Comparison of ENCODE assay signal across 16 cellular contexts in genomic region chr9:75164573-75164972, GRCh38.
DNase-seq lines count a peak whose midpoint lies in the region; ATAC-seq, FAIRE-seq and TF ChIP-seq lines count a peak whose summit lies in the region.
"Had no signal": no experiment of that assay in that cellular context is flagged by ENCODE, and none has a peak within 500 bp of the region (broad histone marks: within the 10 kb centered on the region; RNA-seq: fewer than 3 reads in every experiment).

No MANE protein-coding gene starts in this region.

- TF ChIP-seq EP300 in A549 (IDR thresholded peaks at IDR 0.05) = no peak
- TF ChIP-seq EP300 in HepG2 (IDR thresholded peaks at IDR 0.05; ENCODE audit: low read depth in 2 of 2, low read length in 2 of 2) = no peak
- TF ChIP-seq EP300 in HepG2 (CRISPR knock-in tag; IDR thresholded peaks at IDR 0.05; ENCODE audit: borderline replicate concordance) = no peak

- DNase-seq in A549 (ENCODE audit: low read depth in 1 of 2, low spot score in 1 of 2) (no peak), HepG2 (ENCODE audit: low spot score) (no peak), tibial artery (no peak), NCI-H524 (lab: John Stamatoyannopoulos, UW) (no peak), HuH-7 (ENCODE audit: low spot score) (no peak)
- DNase-seq: CD4-positive, alpha-beta memory T cell; DMS153; DMS79; GDM1; HCEC 1CT had no signal

- no peaks in the 10 kb centered on the region for H4K20me1 ChIP-seq in HepG2 (ENCODE audit: insufficient read depth, low read length)
- H4K20me1 ChIP-seq: BLaER1 had no signal

- no peak for TF ChIP-seq POLR2A in A549 (IDR thresholded peaks at IDR 0.05; ENCODE audit: low read length)
- no peak for TF ChIP-seq POLR2A in HepG2 (IDR thresholded peaks at IDR 0.05; ENCODE audit: insufficient read depth in 1 of 2, low read depth in 2 of 2, low read length in 2 of 2)

- H3K9me3 ChIP-seq in A549 = peaks cover 9% of the 10 kb centered on the region; the same call in 1 of the 3 replicates
- no peaks in the 10 kb centered on the region for H3K9me3 ChIP-seq in HepG2 (ENCODE audit: low read length)
- peaks cover 0 to 6% (median 0%) of the 10 kb centered on the region in 3 donors for H3K9me3 ChIP-seq in tibial artery

- no peak overlapping the region for H3K9ac ChIP-seq in HepG2 (ENCODE audit: insufficient read depth, low read depth, low read length)
- H3K9ac ChIP-seq: BLaER1 had no signal

- H3K27me3 ChIP-seq in HepG2 (ENCODE audit: control insufficient read depth in 1 of 2, insufficient read depth in 2 of 2, low read length in 2 of 2) (no peaks in the 10 kb centered on the region), tibial artery (no peaks in the 10 kb centered on the region)
- H3K27me3 ChIP-seq: BLaER1 had no signal

- intact Hi-C loops in HepG2 (cut with micrococcal nuclease; ENCODE audit: unreplicated experiment) = no loop called here
- intact Hi-C loops in tibial artery (cut with DNase I; ENCODE audit: low total_unique reads) = no loop called here

- H3K79me2 ChIP-seq in HepG2 (ENCODE audit: insufficient read depth, low read length) = no peaks in the 10 kb centered on the region

- in situ Hi-C loops in HepG2 (cut with HindIII; ENCODE audit: extremely low pct_ligation_motif_present, low pct_unique_long_range_greater_than_20kb) = no loop called here

- CTCF ChIA-PET in A549 (lab: Yijun Ruan, JAX) (no interaction called here), HepG2 (lab: Yijun Ruan, JAX; ENCODE audit: low intra/inter-chr PET ratio, low total read pairs) (no interaction called here)

- TF ChIP-seq RAD21 in A549 (conservative IDR thresholded peaks at IDR 0.05 in 1 of 2, IDR thresholded peaks at IDR 0.05 in 1 of 2) (no peak), HepG2 (CRISPR knock-in tag; IDR thresholded peaks at IDR 0.05) (no peak)

- POLR2A ChIA-PET in A549 (lab: Yijun Ruan, JAX) (no interaction called here), HepG2 (lab: Yijun Ruan, JAX) (no interaction called here)

- H2AFZ ChIP-seq in HepG2 (ENCODE audit: low read length) = no peak overlapping the region
- H2AFZ ChIP-seq: GM23338 had no signal

- no peak for TF ChIP-seq CTCF in A549 (IDR thresholded peaks at IDR 0.05)
- TF ChIP-seq CTCF in HepG2 (CRISPR knock-in tag; IDR thresholded peaks at IDR 0.05) = no peak
- TF ChIP-seq CTCF in tibial artery (IDR thresholded peaks at IDR 0.05) = no peak

- H3K36me3 ChIP-seq in HepG2 (replicated peaks in 1 of 2; ENCODE audit: control insufficient read depth in 1 of 2, insufficient read depth in 2 of 2, low read length in 2 of 2) (no peaks in the 10 kb centered on the region), tibial artery (peaks cover 0 to 44% (median 5%) of the 10 kb centered on the region in 3 donors)
- H3K36me3 ChIP-seq: BLaER1 had no signal

- H3K4me1 ChIP-seq in A549 (no peaks in the 10 kb centered on the region), HepG2 (ENCODE audit: insufficient read depth, low read length) (0 out of 2 replicates have a peak, but pooled peaks cover 5% of the 10 kb centered on the region), tibial artery (no peaks in the 10 kb centered on the region)
- H3K4me1 ChIP-seq: BLaER1 had no signal

- H3K4me3 ChIP-seq in A549 (no peak overlapping the region), HepG2 (replicated peaks in 1 of 3; ENCODE audit: insufficient read depth in 1 of 3, low read depth in 2 of 3, low read length in 3 of 3) (no peak overlapping the region), tibial artery (no peak overlapping the region)
- H3K4me3 ChIP-seq: BLaER1, GM23338 had no signal

- BruUV-seq in HepG2 (replicated peaks; lab: Mats Ljungman, UMichigan) = no TSS peak

- no peak for ATAC-seq in A549
- no peak for ATAC-seq in HepG2
- ATAC-seq: GM23338 had no signal

- FAIRE-seq in A549 (lab: Jason Lieb, UNC) (no peak), colon (lab: Jason Lieb, UNC) (peak; percentile 55), HepG2 (lab: Jason Lieb, UNC) (no peak)
- FAIRE-seq: GM12892, GM18507, H54 had no signal

- H3K27ac ChIP-seq in A549 (no peak overlapping the region), HepG2 (ENCODE audit: extremely low read length, insufficient read depth, low read length) (no peak overlapping the region), tibial artery (no peak overlapping the region)
- H3K27ac ChIP-seq: BLaER1 had no signal

- H3K4me2 ChIP-seq in A549 = no peak overlapping the region
- no peak overlapping the region for H3K4me2 ChIP-seq in HepG2 (ENCODE audit: low read depth, low read length)
- H3K4me2 ChIP-seq: BLaER1, GM23338 had no signal

TF ChIP-seq in A549, 52 proteins besides CTCF, POLR2A, EP300 and RAD21:
- TF ChIP-seq MAFK (IDR thresholded peaks at IDR 0.05; ENCODE audit: partially characterized antibody) = peak; percentile 71
- TF ChIP-seq FOXS1 (CRISPR knock-in tag; IDR thresholded peaks at IDR 0.05) = no peak
- TF ChIP-seq CHD2 (IDR thresholded peaks at IDR 0.05; ENCODE audit: low read length, partially characterized antibody) = no peak
- no peak for TF ChIP-seq ZC3H11A (IDR thresholded peaks at IDR 0.05)
- no peak for TF ChIP-seq BHLHE40 (IDR thresholded peaks at IDR 0.05; ENCODE audit: low read depth, low read length)
- no peak for TF ChIP-seq HDAC2 (IDR thresholded peaks at IDR 0.05)
TF ChIP-seq in A549: peak in this region for 1.

TF ChIP-seq in HepG2, 621 proteins besides CTCF, POLR2A, EP300 and RAD21:
- TF ChIP-seq MAFF (IDR thresholded peaks at IDR 0.05; ENCODE audit: low read depth, low read length) (peak; percentile 57; the same call in 1 of the 2 replicates), CHD2 (IDR thresholded peaks at IDR 0.05; ENCODE audit: low read depth, low read length) (no peak), HCFC1 (IDR thresholded peaks at IDR 0.05; ENCODE audit: low read depth, low read length) (no peak), MAFK (conservative IDR thresholded peaks at IDR 0.05 in 1 of 2, IDR thresholded peaks at IDR 0.05 in 1 of 2; ENCODE audit: low read length in 2 of 2) (peak; percentile 60 to 73)

Comparison
In these comparisons a context has a peak if more than half of its experiments do, and no peak if none do; other contexts are left out.
1. Of the 38 proteins assayed by ChIP-seq in both HepG2 and A549: peak only in HepG2: none; only in A549: none; in both: MAFK; in neither: 37.